In the genomic region with DNA sequence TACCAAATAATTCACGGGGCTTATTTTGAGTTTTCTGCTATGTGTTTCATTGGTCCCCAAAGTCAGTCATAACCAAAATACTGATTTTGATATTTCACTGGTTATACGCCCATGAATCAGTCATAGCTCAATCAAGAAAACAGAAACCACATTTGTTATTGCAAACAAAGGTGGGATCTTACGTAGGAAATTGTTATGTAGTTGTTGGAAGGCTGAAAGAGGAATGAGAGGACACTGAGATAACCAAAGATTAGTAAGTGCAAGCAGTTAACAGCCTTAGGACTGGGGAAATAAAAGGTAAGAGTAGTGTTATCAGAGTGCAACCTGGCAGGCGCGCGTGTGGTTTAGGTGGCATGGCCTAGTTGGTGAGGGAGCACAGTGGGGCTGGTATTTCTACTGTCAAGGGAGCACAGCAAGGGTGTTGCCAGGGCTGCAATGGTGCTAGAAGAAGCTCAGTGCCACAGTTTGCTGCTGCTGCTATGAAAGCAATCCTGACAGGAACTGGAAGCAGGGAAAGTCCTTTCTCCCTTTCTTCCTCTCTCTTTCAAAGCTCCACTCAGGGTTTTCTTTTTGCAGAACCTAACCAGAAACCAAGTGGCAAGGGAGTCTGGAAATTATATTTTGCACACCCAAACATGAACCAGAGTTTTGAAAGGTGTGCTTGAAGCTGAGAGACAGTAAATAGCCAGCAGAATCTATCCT, we compare ENCODE assay signal across 2 cellular contexts.
TF ChIP-seq lines count a peak whose summit lies in the region.

No MANE protein-coding gene starts in this region.

TF ChIP-seq in IMR-90, 13 proteins besides CTCF, POLR2A, EP300 and RAD21:
- no peak for TF ChIP-seq MAZ (IDR thresholded peaks at IDR 0.05; ENCODE audit: borderline replicate concordance, low read depth, low read length)
- TF ChIP-seq, protein P1, sequence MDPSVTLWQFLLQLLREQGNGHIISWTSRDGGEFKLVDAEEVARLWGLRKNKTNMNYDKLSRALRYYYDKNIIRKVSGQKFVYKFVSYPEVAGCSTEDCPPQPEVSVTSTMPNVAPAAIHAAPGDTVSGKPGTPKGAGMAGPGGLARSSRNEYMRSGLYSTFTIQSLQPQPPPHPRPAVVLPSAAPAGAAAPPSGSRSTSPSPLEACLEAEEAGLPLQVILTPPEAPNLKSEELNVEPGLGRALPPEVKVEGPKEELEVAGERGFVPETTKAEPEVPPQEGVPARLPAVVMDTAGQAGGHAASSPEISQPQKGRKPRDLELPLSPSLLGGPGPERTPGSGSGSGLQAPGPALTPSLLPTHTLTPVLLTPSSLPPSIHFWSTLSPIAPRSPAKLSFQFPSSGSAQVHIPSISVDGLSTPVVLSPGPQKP (IDR thresholded peaks at IDR 0.05; ENCODE audit: borderline replicate concordance, low read depth, low read length), result no peak
- no peak for TF ChIP-seq NFE2L2 (IDR thresholded peaks at IDR 0.05; ENCODE audit: low read depth, low read length)
- TF ChIP-seq, protein P2, sequence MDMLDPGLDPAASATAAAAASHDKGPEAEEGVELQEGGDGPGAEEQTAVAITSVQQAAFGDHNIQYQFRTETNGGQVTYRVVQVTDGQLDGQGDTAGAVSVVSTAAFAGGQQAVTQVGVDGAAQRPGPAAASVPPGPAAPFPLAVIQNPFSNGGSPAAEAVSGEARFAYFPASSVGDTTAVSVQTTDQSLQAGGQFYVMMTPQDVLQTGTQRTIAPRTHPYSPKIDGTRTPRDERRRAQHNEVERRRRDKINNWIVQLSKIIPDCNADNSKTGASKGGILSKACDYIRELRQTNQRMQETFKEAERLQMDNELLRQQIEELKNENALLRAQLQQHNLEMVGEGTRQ (IDR thresholded peaks at IDR 0.05; ENCODE audit: low read depth, low read length), result no peak
- no peak for TF ChIP-seq MXI1 (IDR thresholded peaks at IDR 0.05; ENCODE audit: borderline replicate concordance, low read depth, low read length)
- TF ChIP-seq RCOR1 (IDR thresholded peaks at IDR 0.05; ENCODE audit: insufficient replicate concordance, low read length), result no peak
- no peak for TF ChIP-seq FOS (IDR thresholded peaks at IDR 0.05; ENCODE audit: low read depth, low read length)
- TF ChIP-seq SMC3 (IDR thresholded peaks at IDR 0.05; ENCODE audit: low read depth, low read length), result no peak
- no peak for TF ChIP-seq MAFK (IDR thresholded peaks at IDR 0.05; ENCODE audit: low read depth, low read length)
- no peak for TF ChIP-seq RFX5 (IDR thresholded peaks at IDR 0.05; ENCODE audit: low read depth, low read length)
- no peak for TF ChIP-seq CHD1 (IDR thresholded peaks at IDR 0.05; ENCODE audit: low read depth, low read length)
- no peak for TF ChIP-seq BHLHE40 (IDR thresholded peaks at IDR 0.05; ENCODE audit: low read depth, low read length)
TF ChIP-seq in IMR-90: peak in this region for 0.

TF ChIP-seq in H1, 55 proteins besides CTCF, POLR2A, EP300 and RAD21:
- TF ChIP-seq SP1 (IDR thresholded peaks at IDR 0.05; ENCODE audit: low read depth, low read length), result no peak
- no peak for TF ChIP-seq CEBPB (IDR thresholded peaks at IDR 0.05; ENCODE audit: low read depth, low read length)
- no peak for TF ChIP-seq RBBP5 (IDR thresholded peaks at IDR 0.05; ENCODE audit: borderline replicate concordance, low read depth, low read length)
- TF ChIP-seq SRF (IDR thresholded peaks at IDR 0.05; ENCODE audit: low read depth, low read length), result no peak
